In genomic region chr2:43774617-43775016, GRCh38 we compare ENCODE assay signal across 8 cellular contexts. TPM values are rescaled to one million over a fixed set of nuclear protein-coding genes. Genes with fewer than 3 reads are reported as not detected.
DNase-seq lines count a peak whose midpoint lies in the region; ATAC-seq, FAIRE-seq and TF ChIP-seq lines count a peak whose summit lies in the region.

No MANE protein-coding gene starts in this region.

- H3K9me3 ChIP-seq in keratinocyte (ENCODE audit: control insufficient read depth, low read depth, low read length), result no peaks in the 10 kb centered on the region
- H3K9me3 ChIP-seq in stomach smooth muscle (ENCODE audit: control insufficient read depth in 2 of 2, low read length in 2 of 2), result no peaks in the 10 kb centered on the region

- peaks cover 27% of the 10 kb centered on the region for H3K36me3 Mint-ChIP-seq in activated T-helper 2 cell treated with anti-CD3 and anti-CD28 coated beads, Interferon-gamma antibody, Interleukin-2, Interleukin-4, amounts not matched to agents 10 μg/mL and 5 μg/mL and 100 μg/mL, durations not matched to agents 14 hours and 24 hours and 36 hours (ENCODE audit: low read depth)

- no peaks in the 10 kb centered on the region for H3K9me1 ChIP-seq in keratinocyte (ENCODE audit: control insufficient read depth, extremely low read depth, insufficient read depth, low read length)

- H3K4me3 Mint-ChIP-seq in activated T-helper 2 cell treated with anti-CD3 and anti-CD28 coated beads, Interferon-gamma antibody, Interleukin-2, Interleukin-4, amounts not matched to agents 10 μg/mL and 5 μg/mL and 100 μg/mL, durations not matched to agents 14 hours and 24 hours and 36 hours (ENCODE audit: low read depth), result peak overlapping the region; percentile 86

- no peak for TF ChIP-seq CTCF in keratinocyte (optimal IDR thresholded peaks at IDR 0.05 in 1 of 3, IDR thresholded peaks at IDR 0.05 in 1 of 3, conservative IDR thresholded peaks at IDR 0.05 in 1 of 3; ENCODE audit: extremely low read depth in 1 of 3, insufficient read depth in 2 of 3, low read length in 3 of 3)

- no peaks in the 10 kb centered on the region for H3K27me3 Mint-ChIP-seq in activated T-helper 2 cell treated with anti-CD3 and anti-CD28 coated beads, Interferon-gamma antibody, Interleukin-2, Interleukin-4, amounts not matched to agents 10 μg/mL and 5 μg/mL and 100 μg/mL, durations not matched to agents 14 hours and 24 hours and 36 hours (ENCODE audit: low read depth)

- H4K20me1 ChIP-seq in keratinocyte (ENCODE audit: control insufficient read depth, extremely low read depth, insufficient read depth, low read length), result no peaks in the 10 kb centered on the region

- H3K4me3 ChIP-seq in keratinocyte (ENCODE audit: control insufficient read depth in 2 of 3, extremely low read depth in 1 of 3, insufficient read depth in 2 of 3, low read depth in 1 of 3, low read length in 3 of 3) (peak overlapping the region; percentile 63 to 99 (median 94)), stomach smooth muscle (ENCODE audit: low read length in 2 of 2) (peak overlapping the region; percentile 94 to 95)

- DNase-seq in NCI-H748 (lab: John Stamatoyannopoulos, UW; ENCODE audit: unreplicated experiment) (peak; percentile 5), NCI-H748 treated with DMSO at 0.1 percent for 48 hours (lab: John Stamatoyannopoulos, UW) (no peak), keratinocyte (ENCODE audit: low read depth, low spot score) (no peak), AG08396 (ENCODE audit: low spot score) (no peak)
- DNase-seq in activated T-helper 2 cell treated with anti-CD3 and anti-CD28 coated beads, Interferon-gamma antibody, Interleukin-2, Interleukin-4, amounts not matched to agents 10 μg/mL and 5 μg/mL and 100 μg/mL, durations not matched to agents 14 hours and 24 hours and 36 hours (ENCODE audit: low spot score), result no peak
- DNase-seq in activated CD4-positive, CD25-positive, alpha-beta regulatory T cell (lab: John Stamatoyannopoulos, UW), result no peak

- intact Hi-C loops in activated T-helper 2 cell treated with anti-CD3 and anti-CD28 coated beads, Interferon-gamma antibody, Interleukin-2, Interleukin-4, amounts not matched to agents 10 μg/mL and 5 μg/mL and 100 μg/mL, durations not matched to agents 14 hours and 24 hours and 36 hours (cut with micrococcal nuclease), result loop anchor here (1.0 to 10.0 kb wide), 6 partner anchors 9 to 640 kb away; partner anchors contain the start of genes PPM1B and ZFP36L2

- peak overlapping the region; percentile 95 for H3K4me2 ChIP-seq in keratinocyte (ENCODE audit: control insufficient read depth, extremely low read depth, insufficient read depth, low read depth, low read length)

- H3K27me3 ChIP-seq in keratinocyte (ENCODE audit: control insufficient read depth, extremely low read depth, insufficient read depth, low read length) (no peaks in the 10 kb centered on the region), stomach smooth muscle (ENCODE audit: control insufficient read depth in 1 of 2, insufficient read depth in 2 of 2, low read length in 2 of 2) (no peaks in the 10 kb centered on the region)

- no peak for FAIRE-seq in keratinocyte (lab: Jason Lieb, UNC)

- peak overlapping the region; percentile 95 for H3K27ac Mint-ChIP-seq in activated T-helper 2 cell treated with anti-CD3 and anti-CD28 coated beads, Interferon-gamma antibody, Interleukin-2, Interleukin-4, amounts not matched to agents 10 μg/mL and 5 μg/mL and 100 μg/mL, durations not matched to agents 14 hours and 24 hours and 36 hours

- peaks cover 34% of the 10 kb centered on the region for H3K4me1 Mint-ChIP-seq in activated T-helper 2 cell treated with anti-CD3 and anti-CD28 coated beads, Interferon-gamma antibody, Interleukin-2, Interleukin-4, amounts not matched to agents 10 μg/mL and 5 μg/mL and 100 μg/mL, durations not matched to agents 14 hours and 24 hours and 36 hours (ENCODE audit: low read depth)

- peaks cover 2% of the 10 kb centered on the region for H3K79me2 ChIP-seq in keratinocyte (ENCODE audit: control insufficient read depth, insufficient read depth, low read length)

- dilution Hi-C loops in keratinocyte (cut with MboI; ENCODE audit: extremely low pct_ligation_motif_present, low sequenced_read_pairs), result no loop called here

- H3K9me3 Mint-ChIP-seq in activated T-helper 2 cell treated with anti-CD3 and anti-CD28 coated beads, Interferon-gamma antibody, Interleukin-2, Interleukin-4, amounts not matched to agents 10 μg/mL and 5 μg/mL and 100 μg/mL, durations not matched to agents 14 hours and 24 hours and 36 hours, result no peaks in the 10 kb centered on the region

- H3K27ac ChIP-seq in keratinocyte (ENCODE audit: control insufficient read depth, insufficient read depth, low read length) (peak overlapping the region; percentile 92), stomach smooth muscle (ENCODE audit: low read length) (peak overlapping the region; percentile 88)

- H3K9ac ChIP-seq in keratinocyte (ENCODE audit: control insufficient read depth, extremely low read depth, insufficient read depth, low read length) (peak overlapping the region; percentile 86), stomach smooth muscle (ENCODE audit: low read length in 2 of 2) (peak overlapping the region; percentile 87 to 97)

- no peak for ATAC-seq in GM18519 (IDR thresholded peaks at IDR 0.05; ENCODE audit: low FRiP score, unreplicated experiment)

- H3K4me1 ChIP-seq in keratinocyte (ENCODE audit: control insufficient read depth, extremely low read depth, insufficient read depth, low read length), result no peaks in the 10 kb centered on the region
- no peaks in the 10 kb centered on the region for H3K4me1 ChIP-seq in stomach smooth muscle (ENCODE audit: control insufficient read depth, insufficient read depth, low read length)

- H2AFZ ChIP-seq in keratinocyte (ENCODE audit: control insufficient read depth, low read length), result peak overlapping the region; percentile 100

- peaks cover 1 to 4% of the 10 kb centered on the region in 2 experiments for H3K36me3 ChIP-seq in keratinocyte (ENCODE audit: control insufficient read depth in 2 of 2, extremely low read depth in 1 of 2, insufficient read depth in 2 of 2, low read length in 2 of 2)
- peaks cover 4 to 6% of the 10 kb centered on the region in 2 donors for H3K36me3 ChIP-seq in stomach smooth muscle (ENCODE audit: control insufficient read depth in 2 of 2, insufficient read depth in 2 of 2, low read length in 2 of 2)

RNA-seq across cellular contexts. Expression of gene DYNC2LI1, which starts 0.8 kb away (rescaled TPM):
- 67.7 and 71.6 TPM in 2 replicates for total RNA-seq in activated T-helper 2 cell treated with anti-CD3 and anti-CD28 coated beads, Interferon-gamma antibody, Interleukin-2, Interleukin-4, amounts not matched to agents 10 μg/mL and 5 μg/mL and 100 μg/mL, durations not matched to agents 14 hours and 24 hours and 36 hours
- 12.1 to 29.9 TPM (median 16.4 TPM) in 3 replicates for polyA plus RNA-seq in keratinocyte
- polyA plus RNA-seq in keratinocyte (2011; ENCODE audit: low read depth), result 9.5 TPM
- polyA plus RNA-seq in keratinocyte (2011; cell fraction: cytosol; rRNA removed), result 13.1 and 27.9 TPM in 2 replicates
- 25.6 and 30.6 TPM in 2 replicates for polyA plus RNA-seq in keratinocyte (2011; cell fraction: nucleus; rRNA removed)
- 9.8 and 10.8 TPM in 2 replicates for polyA plus RNA-seq in keratinocyte (2012; ENCODE audit: low replicate concordance)
- 1.1 to 15.3 TPM (median 6.7 TPM) in 3 replicates for polyA minus RNA-seq in keratinocyte
- polyA minus RNA-seq in keratinocyte (2011; cell fraction: cytosol; rRNA and poly(A)+ RNA removed), result 7.7 TPM
- 6.0 and 16.7 TPM in 2 replicates for polyA minus RNA-seq in keratinocyte (2011; cell fraction: nucleus; rRNA and poly(A)+ RNA removed)
